Comparison of ENCODE assay signal across 9 cellular contexts in the genomic region with DNA sequence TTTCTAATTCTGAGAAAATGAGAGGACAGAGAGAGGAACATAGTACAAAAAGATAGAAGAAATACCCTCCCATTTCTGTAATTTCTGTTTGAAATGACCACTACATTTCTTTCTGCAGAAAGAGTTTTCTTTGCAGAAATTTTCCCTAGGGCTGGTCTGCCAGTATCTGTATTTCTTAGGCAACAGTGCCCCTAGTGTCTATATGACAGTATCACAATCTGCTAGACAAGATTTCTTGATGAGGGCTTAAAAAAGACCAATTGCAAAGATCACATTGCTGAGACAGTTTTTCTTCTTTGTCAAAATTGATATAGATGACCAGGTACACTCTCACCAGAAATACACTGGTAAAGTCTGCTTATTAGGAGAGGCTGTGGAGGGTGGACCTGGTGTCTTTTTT.
A peak's percentile ranks its signal among the peaks of the same experiment; 100 is the strongest.
DNase-seq lines count a peak whose midpoint lies in the region; ATAC-seq and TF ChIP-seq lines count a peak whose summit lies in the region.
"Had no signal": no experiment of that assay in that cellular context is flagged by ENCODE, and none has a peak within 500 bp of the region (broad histone marks: within the 10 kb centered on the region; RNA-seq: fewer than 3 reads in every experiment).

No MANE protein-coding gene starts in this region.

- no peak overlapping the region for H3K27ac Mint-ChIP-seq in endodermal cell
- H3K27ac Mint-ChIP-seq in T-cell: no peak overlapping the region

- TF ChIP-seq CTCF in C4-2B (conservative IDR thresholded peaks at IDR 0.05) (peak; percentile 58), endodermal cell (conservative IDR thresholded peaks at IDR 0.05) (peak; percentile 79), osteoblast (IDR thresholded peaks at IDR 0.05; ENCODE audit: extremely low read depth, low read depth, low read length) (peak; percentile 51)

- H3K9me3 ChIP-seq in endodermal cell (ENCODE audit: control insufficient read depth, low read length) (peaks cover 8% of the 10 kb centered on the region), osteoblast (ENCODE audit: low read depth, low read length) (no peaks in the 10 kb centered on the region)

- peak; percentile 65 for ATAC-seq in GM18907 (IDR thresholded peaks at IDR 0.05; ENCODE audit: unreplicated experiment)
- ATAC-seq in HG02981 (IDR thresholded peaks at IDR 0.05; ENCODE audit: unreplicated experiment): no peak
- ATAC-seq in T-cell (replicated peaks in 1 of 4): no peak

- no peaks in the 10 kb centered on the region for H3K27me3 ChIP-seq in endodermal cell (ENCODE audit: control insufficient read depth, insufficient read depth, low read length, poor library complexity, severe bottlenecking)
- H3K27me3 ChIP-seq in osteoblast (ENCODE audit: insufficient read depth, low read length): no peaks in the 10 kb centered on the region

- H4K20me1 ChIP-seq in osteoblast (ENCODE audit: insufficient read depth, low read length): no peaks in the 10 kb centered on the region

- H3K4me3 ChIP-seq in endodermal cell (ENCODE audit: low read length) (no peak overlapping the region), osteoblast (ENCODE audit: insufficient read depth, low read length) (no peak overlapping the region)

- DNase-seq in NCI-H69 (lab: John Stamatoyannopoulos, UW): peak; percentile 7
- no peak for DNase-seq in endodermal cell
- no peak for DNase-seq in osteoblast (ENCODE audit: insufficient read length, low spot score, missing footprints)
- DNase-seq in activated CD8-positive, alpha-beta memory T cell treated with anti-CD3 and anti-CD28 coated beads for 24 hours: no peak
- no peak for DNase-seq in T-cell

- H3K27ac ChIP-seq in C4-2B (no peak overlapping the region), endodermal cell (ENCODE audit: low read depth, low read length) (no peak overlapping the region), osteoblast (ENCODE audit: low read depth, low read length) (no peak overlapping the region)
- H3K27ac ChIP-seq: HL-60 had no signal

- no peaks in the 10 kb centered on the region for H3K36me3 Mint-ChIP-seq in endodermal cell (ENCODE audit: low read depth)
- no peaks in the 10 kb centered on the region for H3K36me3 Mint-ChIP-seq in T-cell

- H3K4me3 Mint-ChIP-seq in endodermal cell (no peak overlapping the region), T-cell (no peak overlapping the region)

- H3K4me1 ChIP-seq in endodermal cell (ENCODE audit: control insufficient read depth, insufficient read depth, low read length) (no peaks in the 10 kb centered on the region), osteoblast (ENCODE audit: insufficient read depth, low read length) (no peaks in the 10 kb centered on the region)

- no peak overlapping the region for H2AFZ ChIP-seq in osteoblast (ENCODE audit: low read length)

- no peak overlapping the region for H3K4me2 ChIP-seq in osteoblast (ENCODE audit: insufficient read depth, low read length)

- no peaks in the 10 kb centered on the region for H3K4me1 Mint-ChIP-seq in endodermal cell
- no peaks in the 10 kb centered on the region for H3K4me1 Mint-ChIP-seq in T-cell

- peaks cover 59% of the 10 kb centered on the region for H3K9me3 Mint-ChIP-seq in endodermal cell
- H3K9me3 Mint-ChIP-seq in T-cell: no peaks in the 10 kb centered on the region

- H3K9ac ChIP-seq in endodermal cell (ENCODE audit: extremely low read depth, low read length, poor library complexity, severe bottlenecking): no peak overlapping the region

- CTCF ChIA-PET in T-cell (lab: Charles Lee): no interaction called here

- H3K79me2 ChIP-seq in osteoblast (ENCODE audit: insufficient read depth, low read length): no peaks in the 10 kb centered on the region

- POLR2A ChIA-PET in T-cell (lab: Charles Lee): no interaction called here

- no peaks in the 10 kb centered on the region for H3K27me3 Mint-ChIP-seq in endodermal cell (ENCODE audit: insufficient read depth)
- peaks cover 0 to 8% of the 10 kb centered on the region in 2 donors for H3K27me3 Mint-ChIP-seq in T-cell

- H3K36me3 ChIP-seq in endodermal cell (ENCODE audit: control insufficient read depth, insufficient read depth, low read length) (no peaks in the 10 kb centered on the region), osteoblast (ENCODE audit: insufficient read depth, low read length) (no peaks in the 10 kb centered on the region)
